Comparison of ENCODE assay signal across 8 cellular contexts in genomic region chr16:8675183-8676159, GRCh38. TPM values are rescaled to one million over a fixed set of nuclear protein-coding genes. Genes with fewer than 3 reads are reported as not detected.
DNase-seq lines count a peak whose midpoint lies in the region; ATAC-seq lines count a peak whose summit lies in the region.

No MANE protein-coding gene starts in this region.

- ATAC-seq in right cardiac atrium (no peak), HG02678 (IDR thresholded peaks at IDR 0.05; ENCODE audit: unreplicated experiment) (no peak), HG03442 (IDR thresholded peaks at IDR 0.05; ENCODE audit: unreplicated experiment) (no peak), GM18517 (IDR thresholded peaks at IDR 0.05; ENCODE audit: unreplicated experiment) (no peak)

- DNase-seq in NAMALWA (ENCODE audit: low spot score): peak; percentile 26
- peak; percentile 61 for DNase-seq in activated CD8-positive, alpha-beta memory T cell treated with anti-CD3 and anti-CD28 coated beads, Interleukin-2, amount 50 U/mL, for 4 hours
- no peak for DNase-seq in right cardiac atrium
- peak; percentile 22 to 29 for DNase-seq in stimulated activated CD4-positive, alpha-beta T cell treated with anti-CD3 and anti-CD28 coated beads, Interleukin-2, amount 100 ng/mL, for 48 hours
- no peak for DNase-seq in AG20443 (ENCODE audit: low spot score)

- H3K27me3 ChIP-seq in right cardiac atrium (ENCODE audit: control insufficient read depth, insufficient read depth): no peaks in the 10 kb centered on the region

- H3K9me3 ChIP-seq in right cardiac atrium (ENCODE audit: control insufficient read depth, low read length): no peaks in the 10 kb centered on the region

- 59% methylated on average over 13 of the region's 13 CpGs for WGBS in right cardiac atrium

- peak overlapping the region; percentile 79 for H3K4me3 ChIP-seq in right cardiac atrium (ENCODE audit: low read length)

- no peak overlapping the region for H3K27ac ChIP-seq in right cardiac atrium (ENCODE audit: low read length)

- intact Hi-C loops in right cardiac atrium (cut with DNase I): loop anchor here in 2 of 4 donors (10.0 kb wide), 2 partner anchors 89 to 119 kb away; partner anchors contain the start of genes PMM2 (in 1 of the 2) and TMEM186 (in 1 of the 2)

- no peaks in the 10 kb centered on the region for H3K4me1 ChIP-seq in right cardiac atrium (ENCODE audit: control insufficient read depth, insufficient read depth, low read length)

RNA-seq across cellular contexts. Expression of gene ABAT, which starts 1.1 kb away (rescaled TPM):
- 10 to 100 TPM; 12.3 to 42.4 (median 20.2) TPM for total RNA-seq in right cardiac atrium
- 10.9 TPM for polyA plus RNA-seq in right cardiac atrium

RNA-seq across cellular contexts. Expression of gene METTL22, which starts 54.0 kb away (rescaled TPM):
- 10 to 100 TPM; 28.1 to 37.3 (median 33.3) TPM for total RNA-seq in right cardiac atrium
- 26.9 TPM for polyA plus RNA-seq in right cardiac atrium

Comparison
In these comparisons a context has a peak if more than half of its experiments do, and no peak if none do; other contexts are left out.
1. DNase-seq: peak in NAMALWA (single experiment), activated CD8-positive, alpha-beta memory T cell treated with anti-CD3 and anti-CD28 coated beads, Interleukin-2, amount 50 U/mL, for 4 hours (single experiment) and stimulated activated CD4-positive, alpha-beta T cell treated with anti-CD3 and anti-CD28 coated beads, Interleukin-2, amount 100 ng/mL, for 48 hours (2 of 2); none in right cardiac atrium (0 of 3) and AG20443 (single experiment).